In the genomic region with DNA sequence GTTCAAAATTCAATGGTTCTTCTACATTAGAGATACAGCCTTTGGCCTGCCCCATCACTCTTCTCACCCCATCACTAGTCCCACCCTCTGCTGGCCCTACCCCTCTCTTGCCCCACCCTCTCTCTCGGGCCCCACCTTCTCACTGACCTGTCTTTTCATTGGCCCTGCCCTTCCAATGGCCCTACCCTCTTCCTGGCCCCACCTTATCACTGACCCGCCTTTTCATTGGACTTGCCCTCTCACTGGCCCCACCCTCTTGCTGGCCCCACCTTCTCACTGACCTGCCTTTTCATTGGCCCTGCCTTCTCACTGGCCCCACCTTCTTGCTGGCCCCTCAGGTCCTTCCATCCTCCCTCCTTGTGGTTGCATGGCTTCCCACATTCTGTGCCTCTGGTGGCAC, we compare ENCODE assay signal across 15 cellular contexts.
DNase-seq lines count a peak whose midpoint lies in the region; ATAC-seq and TF ChIP-seq lines count a peak whose summit lies in the region.
"Had no signal": no experiment of that assay in that cellular context is flagged by ENCODE, and none has a peak within 500 bp of the region (broad histone marks: within the 10 kb centered on the region; RNA-seq: fewer than 3 reads in every experiment).

No MANE protein-coding gene starts in this region.

- no peaks in the 10 kb centered on the region for H3K27me3 ChIP-seq in thyroid gland

- POLR2A ChIA-PET in HEK293 (lab: Yijun Ruan, JAX), result no interaction called here

- no peak for TF ChIP-seq POLR2A in thyroid gland (IDR thresholded peaks at IDR 0.05)

- ATAC-seq in left colon, result no peak
- ATAC-seq: activated CD8-positive, alpha-beta memory T cell treated with anti-CD3 and anti-CD28 coated beads, Interleukin-2, amount 10 ng/mL, durations not matched to agents 7 days and 5 days; activated naive CD8-positive, alpha-beta T cell treated with anti-CD3 and anti-CD28 coated beads, Interleukin-2, amount 50 U/mL, for 24 hours had no signal

- 97 to 100% methylated on average over 2 of the region's 2 CpGs for WGBS in thyroid gland, 2 donors

- CTCF ChIA-PET in HEK293 (lab: Yijun Ruan, JAX), result no interaction called here

- H3K4me3 ChIP-seq in HEK293 (ENCODE audit: low read depth, low read length) (no peak overlapping the region), thyroid gland (replicated peaks in 1 of 3) (no peak overlapping the region)

- no peaks in the 10 kb centered on the region for H3K36me3 ChIP-seq in HEK293 (ENCODE audit: control insufficient read depth in 2 of 2, insufficient read depth in 1 of 2, low read length in 2 of 2)
- no peaks in the 10 kb centered on the region for H3K36me3 ChIP-seq in thyroid gland

- H3K9me3 ChIP-seq in HEK293 (ENCODE audit: control insufficient read depth, insufficient read depth, low read depth, low read length), result no peaks in the 10 kb centered on the region
- H3K9me3 ChIP-seq in thyroid gland, result no peaks in the 10 kb centered on the region

- intact Hi-C loops in thyroid gland (cut with DNase I) (no loop called here), left colon (cut with DNase I, micrococcal nuclease) (no loop called here)

- H3K27ac ChIP-seq in HEK293 (ENCODE audit: extremely low read depth, low read depth, low read length), result no peak overlapping the region
- H3K27ac ChIP-seq in thyroid gland, result no peak overlapping the region

- H3K4me1 ChIP-seq in HEK293 (ENCODE audit: control insufficient read depth, insufficient read depth, low read length) (no peaks in the 10 kb centered on the region), thyroid gland (peaks cover 0 to 8% of the 10 kb centered on the region in 2 donors)

- no peak for TF ChIP-seq CTCF in HEK293 (tag by site-specific recombination; IDR thresholded peaks at IDR 0.05)
- TF ChIP-seq CTCF in thyroid gland (IDR thresholded peaks at IDR 0.05), result no peak

- peak; percentile 61 for DNase-seq in RPMI7951 (ENCODE audit: low read depth)
- peak; percentile 61 for DNase-seq in dermis blood vessel endothelial cell
- peak; percentile 87 for DNase-seq in renal cortical epithelial cell (ENCODE audit: low read depth)
- DNase-seq in thyroid gland, result no peak
- no peak for DNase-seq in epidermal melanocyte (ENCODE audit: insufficient read length, low spot score)
- DNase-seq in left colon, result no peak
- DNase-seq: activated CD8-positive, alpha-beta memory T cell treated with anti-CD3 and anti-CD28 coated beads, Interleukin-2, amount 10 ng/mL, durations not matched to agents 7 days and 5 days; activated naive CD8-positive, alpha-beta T cell treated with anti-CD3 and anti-CD28 coated beads, Interleukin-2, amount 50 U/mL, for 24 hours; CD4-positive, alpha-beta T cell; GDM1; HCEC 1CT; NCI-H2227 treated with DMSO at 0.1 percent for 48 hours; retina; stimulated activated naive CD4-positive, alpha-beta T cell treated with Interleukin-2 at 50 U/mL for 16 hours had no signal

TF ChIP-seq in HEK293, 187 proteins besides CTCF, POLR2A, EP300 and RAD21:
- 0 out of 2 replicates have a peak, but pooled peaks have one; percentile 17 for TF ChIP-seq PRDM10 (tag by site-specific recombination; IDR thresholded peaks at IDR 0.05)
- TF ChIP-seq SP3 (tag by site-specific recombination; IDR thresholded peaks at IDR 0.05), result peak; percentile 52; the same call in 1 of the 2 replicates
- TF ChIP-seq, protein P1, sequence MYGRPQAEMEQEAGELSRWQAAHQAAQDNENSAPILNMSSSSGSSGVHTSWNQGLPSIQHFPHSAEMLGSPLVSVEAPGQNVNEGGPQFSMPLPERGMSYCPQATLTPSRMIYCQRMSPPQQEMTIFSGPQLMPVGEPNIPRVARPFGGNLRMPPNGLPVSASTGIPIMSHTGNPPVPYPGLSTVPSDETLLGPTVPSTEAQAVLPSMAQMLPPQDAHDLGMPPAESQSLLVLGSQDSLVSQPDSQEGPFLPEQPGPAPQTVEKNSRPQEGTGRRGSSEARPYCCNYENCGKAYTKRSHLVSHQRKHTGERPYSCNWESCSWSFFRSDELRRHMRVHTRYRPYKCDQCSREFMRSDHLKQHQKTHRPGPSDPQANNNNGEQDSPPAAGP (tag by site-specific recombination; IDR thresholded peaks at IDR 0.05), result 0 out of 2 replicates have a peak, but pooled peaks have one; percentile 44
- TF ChIP-seq, protein P2, sequence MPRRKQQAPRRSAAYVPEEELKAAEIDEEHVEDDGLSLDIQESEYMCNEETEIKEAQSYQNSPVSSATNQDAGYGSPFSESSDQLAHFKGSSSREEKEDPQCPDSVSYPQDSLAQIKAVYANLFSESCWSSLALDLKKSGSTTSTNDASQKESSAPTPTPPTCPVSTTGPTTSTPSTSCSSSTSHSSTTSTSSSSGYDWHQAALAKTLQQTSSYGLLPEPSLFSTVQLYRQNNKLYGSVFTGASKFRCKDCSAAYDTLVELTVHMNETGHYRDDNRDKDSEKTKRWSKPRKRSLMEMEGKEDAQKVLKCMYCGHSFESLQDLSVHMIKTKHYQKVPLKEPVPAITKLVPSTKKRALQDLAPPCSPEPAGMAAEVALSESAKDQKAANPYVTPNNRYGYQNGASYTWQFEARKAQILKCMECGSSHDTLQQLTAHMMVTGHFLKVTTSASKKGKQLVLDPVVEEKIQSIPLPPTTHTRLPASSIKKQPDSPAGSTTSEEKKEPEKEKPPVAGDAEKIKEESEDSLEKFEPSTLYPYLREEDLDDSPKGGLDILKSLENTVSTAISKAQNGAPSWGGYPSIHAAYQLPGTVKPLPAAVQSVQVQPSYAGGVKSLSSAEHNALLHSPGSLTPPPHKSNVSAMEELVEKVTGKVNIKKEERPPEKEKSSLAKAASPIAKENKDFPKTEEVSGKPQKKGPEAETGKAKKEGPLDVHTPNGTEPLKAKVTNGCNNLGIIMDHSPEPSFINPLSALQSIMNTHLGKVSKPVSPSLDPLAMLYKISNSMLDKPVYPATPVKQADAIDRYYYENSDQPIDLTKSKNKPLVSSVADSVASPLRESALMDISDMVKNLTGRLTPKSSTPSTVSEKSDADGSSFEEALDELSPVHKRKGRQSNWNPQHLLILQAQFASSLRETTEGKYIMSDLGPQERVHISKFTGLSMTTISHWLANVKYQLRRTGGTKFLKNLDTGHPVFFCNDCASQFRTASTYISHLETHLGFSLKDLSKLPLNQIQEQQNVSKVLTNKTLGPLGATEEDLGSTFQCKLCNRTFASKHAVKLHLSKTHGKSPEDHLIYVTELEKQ (tag by site-specific recombination; IDR thresholded peaks at IDR 0.05; ENCODE audit: borderline replicate concordance), result no peak
- peak; percentile 67 for TF ChIP-seq SP2 (tag by site-specific recombination; IDR thresholded peaks at IDR 0.05)
- TF ChIP-seq KLF1 (tag by site-specific recombination; IDR thresholded peaks at IDR 0.05), result peak; percentile 81

Comparison
In these comparisons a context has a peak if more than half of its experiments do, and no peak if none do; other contexts are left out.
1. DNase-seq: peak in RPMI7951 (single experiment), dermis blood vessel endothelial cell (single experiment) and renal cortical epithelial cell (single experiment); none in thyroid gland (0 of 2), epidermal melanocyte (single experiment) and left colon (0 of 2).